29 cellular contexts compared by ENCODE assay signal in the genomic region with DNA sequence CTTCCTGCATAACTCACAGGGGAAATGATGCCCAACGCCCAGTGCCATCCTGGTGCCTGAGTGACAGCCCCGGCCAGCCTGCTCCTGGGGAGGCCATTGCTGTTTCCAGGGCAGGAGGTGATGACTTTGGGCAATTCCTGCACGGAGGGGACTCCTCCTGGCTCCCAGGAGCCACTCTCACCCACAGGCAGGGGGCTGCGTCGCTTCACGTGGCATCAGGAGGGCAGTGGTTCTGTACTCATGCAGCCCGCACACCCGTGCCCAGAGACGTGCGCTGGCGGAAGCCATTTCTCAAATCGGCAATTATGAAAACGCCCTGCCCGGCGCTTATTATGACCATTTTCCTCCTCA.
"Had no signal": no experiment of that assay in that cellular context is flagged by ENCODE, and none has a peak within 500 bp of the region (broad histone marks: within the 10 kb centered on the region; RNA-seq: fewer than 3 reads in every experiment).

No MANE protein-coding gene starts in this region.

- H3K36me3 ChIP-seq: adrenal gland, breast epithelium, MG63, SJCRH30 had no signal

- ATAC-seq: activated CD4-positive, alpha-beta T cell treated with anti-CD3 and anti-CD28 coated beads for 36 hours; activated CD4-positive, CD25-positive, alpha-beta regulatory T cell treated with anti-CD3 and anti-CD28 coated beads, Interleukin-2, amount 50 U/mL, for 24 hours; activated CD8-positive, alpha-beta T cell treated with anti-CD3 and anti-CD28 coated beads, Interleukin-2, amount 10 ng/mL, durations not matched to agents 7 days and 5 days; activated naive CD4-positive, alpha-beta T cell treated with anti-CD3 and anti-CD28 coated beads, Interleukin-2, amount 50 U/mL, for 72 hours; activated T-cell treated with anti-CD3 and anti-CD28 coated beads, Interleukin-2, amount 50 U/mL, for 4 hours; body of pancreas; PC-3 had no signal

- H3K9me3 Mint-ChIP-seq: activated CD4-positive, alpha-beta T cell treated with anti-CD3 and anti-CD28 coated beads, Interleukin-2, amount 10 ng/mL, durations not matched to agents 7 days and 5 days; activated T-cell treated with anti-CD3 and anti-CD28 coated beads, Interleukin-2, amount 50 U/mL, for 4 hours; activated T-helper 1 cell treated with anti-CD3 and anti-CD28 coated beads, Interleukin-12 subunit alpha, Interleukin-12 subunit beta, Interleukin-2, Interleukin-4 antibody, amounts not matched to agents 30 ng/mL and 10 ng/mL and 1 ng/mL, durations not matched to agents 14 hours and 24 hours and 36 hours; T-helper 2 cell treated with Interferon-gamma antibody and Interleukin-4, amounts not matched to agents 5 μg/mL and 100 μg/mL, for 36 hours had no signal

- H3K9me3 ChIP-seq: adrenal gland, body of pancreas, breast epithelium, MG63, SJCRH30 had no signal

- H3K27ac Mint-ChIP-seq: activated CD4-positive, alpha-beta T cell treated with anti-CD3 and anti-CD28 coated beads for 36 hours; activated CD4-positive, alpha-beta T cell treated with anti-CD3 and anti-CD28 coated beads, Interleukin-2, amount 10 ng/mL, durations not matched to agents 7 days and 5 days; activated CD8-positive, alpha-beta T cell treated with anti-CD3 and anti-CD28 coated beads, Interleukin-2, amount 10 ng/mL, durations not matched to agents 7 days and 5 days; activated naive CD4-positive, alpha-beta T cell treated with anti-CD3 and anti-CD28 coated beads for 36 hours; activated naive CD4-positive, alpha-beta T cell treated with anti-CD3 and anti-CD28 coated beads, Interleukin-2, amount 50 U/mL, for 72 hours; activated T-helper 1 cell treated with anti-CD3 and anti-CD28 coated beads, Interleukin-12 subunit alpha, Interleukin-12 subunit beta, Interleukin-2, Interleukin-4 antibody, amounts not matched to agents 30 ng/mL and 10 ng/mL and 1 ng/mL, durations not matched to agents 14 hours and 24 hours and 36 hours; T-helper 2 cell treated with Interferon-gamma antibody and Interleukin-4, amounts not matched to agents 5 μg/mL and 100 μg/mL, for 36 hours had no signal

- H3K4me1 ChIP-seq: adrenal gland, body of pancreas, breast epithelium had no signal

- DNase-seq: activated CD4-positive, alpha-beta T cell treated with anti-CD3 and anti-CD28 coated beads for 36 hours; activated CD4-positive, alpha-beta T cell treated with anti-CD3 and anti-CD28 coated beads, Interleukin-2, amount 10 ng/mL, durations not matched to agents 7 days and 5 days; activated CD4-positive, alpha-beta T cell treated with anti-CD3 and anti-CD28 coated beads, Interleukin-2, amount 50 U/mL, for 48 hours; activated CD8-positive, alpha-beta T cell treated with anti-CD3 and anti-CD28 coated beads, Interleukin-2, amount 10 ng/mL, durations not matched to agents 7 days and 5 days; activated gamma-delta T cell treated with Interleukin-2 at 50 U/mL for 16 hours; activated naive CD4-positive, alpha-beta T cell treated with anti-CD3 and anti-CD28 coated beads for 36 hours; activated T-cell treated with anti-CD3 and anti-CD28 coated beads, Interleukin-2, amount 50 U/mL, for 4 hours; body of pancreas; Kasumi-1; MG63; NCI-H1048; NCI-H1105 treated with DMSO at 0.1 percent for 48 hours; NCI-H1436; NCI-H1694; NCI-H1930; NCI-H2081 treated with DMSO at 0.1 percent for 48 hours; NCI-H226; NCI-H446 treated with DMSO at 0.1 percent for 48 hours; PC-3; SHP77 had no signal

- H3K36me3 Mint-ChIP-seq: activated naive CD4-positive, alpha-beta T cell treated with anti-CD3 and anti-CD28 coated beads, Interleukin-2, amount 50 U/mL, for 72 hours had no signal

- H3K27ac ChIP-seq: adrenal gland, body of pancreas, breast epithelium, RWPE1, SK-N-MC had no signal

- H3K27me3 ChIP-seq: adrenal gland, body of pancreas, MG63, SJCRH30 had no signal

- H3K4me3 ChIP-seq: adrenal gland, body of pancreas, breast epithelium, MG63, SJCRH30, SK-N-MC had no signal

- H3K4me3 Mint-ChIP-seq: activated CD4-positive, alpha-beta T cell treated with anti-CD3 and anti-CD28 coated beads for 36 hours; activated CD4-positive, alpha-beta T cell treated with anti-CD3 and anti-CD28 coated beads, Interleukin-2, amount 10 ng/mL, durations not matched to agents 7 days and 5 days; activated CD8-positive, alpha-beta T cell treated with anti-CD3 and anti-CD28 coated beads, Interleukin-2, amount 10 ng/mL, durations not matched to agents 7 days and 5 days; activated naive CD4-positive, alpha-beta T cell treated with anti-CD3 and anti-CD28 coated beads for 36 hours; activated T-cell treated with anti-CD3 and anti-CD28 coated beads, Interleukin-2, amount 50 U/mL, for 4 hours; activated T-helper 1 cell treated with anti-CD3 and anti-CD28 coated beads, Interleukin-12 subunit alpha, Interleukin-12 subunit beta, Interleukin-2, Interleukin-4 antibody, amounts not matched to agents 30 ng/mL and 10 ng/mL and 1 ng/mL, durations not matched to agents 14 hours and 24 hours and 36 hours; T-helper 2 cell treated with Interferon-gamma antibody and Interleukin-4, amounts not matched to agents 5 μg/mL and 100 μg/mL, for 36 hours had no signal

- H3K4me1 Mint-ChIP-seq: activated CD4-positive, alpha-beta T cell treated with anti-CD3 and anti-CD28 coated beads for 36 hours; activated CD4-positive, alpha-beta T cell treated with anti-CD3 and anti-CD28 coated beads, Interleukin-2, amount 10 ng/mL, durations not matched to agents 7 days and 5 days had no signal
